In genomic region chr12:101207086-101207780, GRCh38 we compare ENCODE assay signal across 35 cellular contexts. TPM values are rescaled to one million over a fixed set of nuclear protein-coding genes. Genes with fewer than 3 reads are reported as not detected.
"Had no signal": no experiment of that assay in that cellular context is flagged by ENCODE, and none has a peak within 500 bp of the region (broad histone marks: within the 10 kb centered on the region; RNA-seq: fewer than 3 reads in every experiment).

No MANE protein-coding gene starts in this region.

- H3K4me1 Mint-ChIP-seq: activated naive CD4-positive, alpha-beta T cell treated with anti-CD3 and anti-CD28 coated beads, Interleukin-2, amount 50 U/mL, for 24 hours; activated naive CD8-positive, alpha-beta T cell treated with anti-CD3 and anti-CD28 coated beads, Interleukin-2, amount 50 U/mL, for 24 hours; stimulated activated effector memory CD8-positive, alpha-beta T cell treated with anti-CD3 and anti-CD28 coated beads, Interleukin-12 subunit alpha, Interleukin-12 subunit beta, amount 100 ng/mL, for 72 hours had no signal

- DNase-seq: activated CD4-positive, alpha-beta T cell treated with anti-CD3 and anti-CD28 coated beads, Interleukin-2, amount 50 U/mL, for 1 hour; activated CD8-positive, alpha-beta T cell treated with anti-CD3 and anti-CD28 coated beads for 36 hours; activated naive CD8-positive, alpha-beta T cell treated with anti-CD3 and anti-CD28 coated beads, Interleukin-2, amount 50 U/mL, for 24 hours; activated T-cell treated with anti-CD3 and anti-CD28 coated beads, Interleukin-2, amount 50 U/mL, for 4 hours; anterior cingulate cortex; body of pancreas; dorsolateral prefrontal cortex; effector memory CD4-positive, alpha-beta T cell; erythroblast; heart right ventricle; kidney glomerular epithelial cell; left lung; lower lobe of right lung; mesendoderm; ovary; retina; stimulated activated CD4-positive, alpha-beta T cell treated with anti-CD3 and anti-CD28 coated beads, Interleukin-12 subunit alpha, Interleukin-12 subunit beta, amount 100 ng/mL, for 4 hours; stimulated activated CD4-positive, alpha-beta T cell treated with anti-CD3 and anti-CD28 coated beads, Interleukin-4, amount 100 ng/mL, for 24 hours; T-helper 2 cell; upper lobe of left lung had no signal

- H3K36me3 Mint-ChIP-seq: activated naive CD4-positive, alpha-beta T cell treated with anti-CD3 and anti-CD28 coated beads, Interleukin-2, amount 50 U/mL, for 24 hours; natural killer cell treated with Interleukin-12 subunit alpha and Interleukin-12 subunit beta and Interleukin-15 and Interleukin-18, amount 100 ng/mL, for 72 hours; stimulated activated effector memory CD8-positive, alpha-beta T cell treated with anti-CD3 and anti-CD28 coated beads, Interleukin-12 subunit alpha, Interleukin-12 subunit beta, amount 100 ng/mL, for 72 hours had no signal

- ATAC-seq: activated CD8-positive, alpha-beta T cell treated with anti-CD3 and anti-CD28 coated beads for 36 hours; activated naive CD8-positive, alpha-beta T cell treated with anti-CD3 and anti-CD28 coated beads, Interleukin-2, amount 50 U/mL, for 24 hours; activated T-cell treated with anti-CD3 and anti-CD28 coated beads, Interleukin-2, amount 50 U/mL, for 4 hours; body of pancreas; heart right ventricle; left lung; lower lobe of right lung; natural killer cell treated with Interleukin-12 subunit alpha and Interleukin-12 subunit beta and Interleukin-15 and Interleukin-18, amount 100 ng/mL, for 72 hours; sciatic nerve had no signal

- H3K36me3 ChIP-seq: heart right ventricle, left lung, lower lobe of right lung, ovary, prostate gland, thoracic aorta, upper lobe of left lung had no signal

- H3K4me3 ChIP-seq: body of pancreas, coronary artery, dorsolateral prefrontal cortex, heart right ventricle, left lung, lower lobe of right lung, ovary, prostate gland, skin epidermis, thoracic aorta had no signal

- H3K9me3 Mint-ChIP-seq: activated CD8-positive, alpha-beta T cell treated with anti-CD3 and anti-CD28 coated beads for 36 hours; activated naive CD4-positive, alpha-beta T cell treated with anti-CD3 and anti-CD28 coated beads, Interleukin-2, amount 50 U/mL, for 24 hours; activated naive CD8-positive, alpha-beta T cell treated with anti-CD3 and anti-CD28 coated beads, Interleukin-2, amount 50 U/mL, for 24 hours; activated T-cell treated with anti-CD3 and anti-CD28 coated beads, Interleukin-2, amount 50 U/mL, for 4 hours; activated T-helper 2 cell treated with anti-CD3 and anti-CD28 coated beads, Interferon-gamma antibody, Interleukin-2, Interleukin-4, amounts not matched to agents 10 μg/mL and 5 μg/mL and 100 μg/mL, durations not matched to agents 14 hours and 24 hours and 36 hours; natural killer cell treated with Interleukin-12 subunit alpha and Interleukin-12 subunit beta and Interleukin-15 and Interleukin-18, amount 100 ng/mL, for 72 hours; stimulated activated effector memory CD8-positive, alpha-beta T cell treated with anti-CD3 and anti-CD28 coated beads, Interleukin-12 subunit alpha, Interleukin-12 subunit beta, amount 100 ng/mL, for 72 hours; stimulated activated naive CD8-positive, alpha-beta T cell treated with anti-CD3 and anti-CD28 coated beads, Interleukin-15, Interleukin-2, amounts not matched to agents 100 ng/mL and 50 ng/mL, for 24 hours had no signal

- H3K4me3 Mint-ChIP-seq: activated CD8-positive, alpha-beta T cell treated with anti-CD3 and anti-CD28 coated beads for 36 hours; activated naive CD4-positive, alpha-beta T cell treated with anti-CD3 and anti-CD28 coated beads, Interleukin-2, amount 50 U/mL, for 24 hours; activated naive CD8-positive, alpha-beta T cell treated with anti-CD3 and anti-CD28 coated beads, Interleukin-2, amount 50 U/mL, for 24 hours; activated T-cell treated with anti-CD3 and anti-CD28 coated beads, Interleukin-2, amount 50 U/mL, for 4 hours; natural killer cell treated with Interleukin-12 subunit alpha and Interleukin-12 subunit beta and Interleukin-15 and Interleukin-18, amount 100 ng/mL, for 72 hours; stimulated activated effector memory CD8-positive, alpha-beta T cell treated with anti-CD3 and anti-CD28 coated beads, Interleukin-12 subunit alpha, Interleukin-12 subunit beta, amount 100 ng/mL, for 72 hours; stimulated activated naive CD8-positive, alpha-beta T cell treated with anti-CD3 and anti-CD28 coated beads, Interleukin-15, Interleukin-2, amounts not matched to agents 100 ng/mL and 50 ng/mL, for 24 hours had no signal

- H3K27me3 ChIP-seq: body of pancreas, ovary had no signal

- H3K27ac Mint-ChIP-seq: activated CD8-positive, alpha-beta T cell treated with anti-CD3 and anti-CD28 coated beads for 36 hours; activated naive CD4-positive, alpha-beta T cell treated with anti-CD3 and anti-CD28 coated beads, Interleukin-2, amount 50 U/mL, for 24 hours; activated naive CD8-positive, alpha-beta T cell treated with anti-CD3 and anti-CD28 coated beads, Interleukin-2, amount 50 U/mL, for 24 hours; activated T-helper 2 cell treated with anti-CD3 and anti-CD28 coated beads, Interferon-gamma antibody, Interleukin-2, Interleukin-4, amounts not matched to agents 10 μg/mL and 5 μg/mL and 100 μg/mL, durations not matched to agents 14 hours and 24 hours and 36 hours; natural killer cell treated with Interleukin-12 subunit alpha and Interleukin-12 subunit beta and Interleukin-15 and Interleukin-18, amount 100 ng/mL, for 72 hours; stimulated activated effector memory CD8-positive, alpha-beta T cell treated with anti-CD3 and anti-CD28 coated beads, Interleukin-12 subunit alpha, Interleukin-12 subunit beta, amount 100 ng/mL, for 72 hours; stimulated activated naive CD8-positive, alpha-beta T cell treated with anti-CD3 and anti-CD28 coated beads, Interleukin-15, Interleukin-2, amounts not matched to agents 100 ng/mL and 50 ng/mL, for 24 hours had no signal

RNA-seq across cellular contexts. Expression of gene SLC5A8, which starts 2.8 kb away (rescaled TPM):
- total RNA-seq: activated CD8-positive, alpha-beta T cell treated with anti-CD3 and anti-CD28 coated beads for 36 hours; activated T-cell treated with anti-CD3 and anti-CD28 coated beads, Interleukin-2, amount 50 U/mL, for 4 hours; activated T-helper 2 cell treated with anti-CD3 and anti-CD28 coated beads, Interferon-gamma antibody, Interleukin-2, Interleukin-4, amounts not matched to agents 10 μg/mL and 5 μg/mL and 100 μg/mL, durations not matched to agents 14 hours and 24 hours and 36 hours; body of pancreas; cardiac septum; fibroblast of lung; fibroblast of villous mesenchyme; heart right ventricle; mononuclear cell; natural killer cell treated with Interleukin-12 subunit alpha and Interleukin-12 subunit beta and Interleukin-15 and Interleukin-18, amount 100 ng/mL, for 72 hours; sciatic nerve; subcutaneous adipose tissue; thoracic aorta had no signal
